Comparison of ENCODE assay signal across 1 cellular context in genomic region chr19:14363203-14364097, GRCh38.
TF ChIP-seq lines count a peak whose summit lies in the region.

No MANE protein-coding gene starts in this region.

TF ChIP-seq in K562, 482 proteins besides CTCF, POLR2A, EP300 and RAD21 (continued from another document and continues in another):
- TF ChIP-seq, protein P1, sequence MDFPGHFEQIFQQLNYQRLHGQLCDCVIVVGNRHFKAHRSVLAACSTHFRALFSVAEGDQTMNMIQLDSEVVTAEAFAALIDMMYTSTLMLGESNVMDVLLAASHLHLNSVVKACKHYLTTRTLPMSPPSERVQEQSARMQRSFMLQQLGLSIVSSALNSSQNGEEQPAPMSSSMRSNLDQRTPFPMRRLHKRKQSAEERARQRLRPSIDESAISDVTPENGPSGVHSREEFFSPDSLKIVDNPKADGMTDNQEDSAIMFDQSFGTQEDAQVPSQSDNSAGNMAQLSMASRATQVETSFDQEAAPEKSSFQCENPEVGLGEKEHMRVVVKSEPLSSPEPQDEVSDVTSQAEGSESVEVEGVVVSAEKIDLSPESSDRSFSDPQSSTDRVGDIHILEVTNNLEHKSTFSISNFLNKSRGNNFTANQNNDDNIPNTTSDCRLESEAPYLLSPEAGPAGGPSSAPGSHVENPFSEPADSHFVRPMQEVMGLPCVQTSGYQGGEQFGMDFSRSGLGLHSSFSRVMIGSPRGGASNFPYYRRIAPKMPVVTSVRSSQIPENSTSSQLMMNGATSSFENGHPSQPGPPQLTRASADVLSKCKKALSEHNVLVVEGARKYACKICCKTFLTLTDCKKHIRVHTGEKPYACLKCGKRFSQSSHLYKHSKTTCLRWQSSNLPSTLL (IDR thresholded peaks at IDR 0.05) = no peak
- no peak for TF ChIP-seq FOXP1 (CRISPR knock-in tag; IDR thresholded peaks at IDR 0.05)
- no peak for TF ChIP-seq HNRNPH1 (optimal IDR thresholded peaks at IDR 0.05; ENCODE audit: low read depth, low read length)
- no peak for TF ChIP-seq ZNF12 (CRISPR knock-in tag; IDR thresholded peaks at IDR 0.05)
- peak; percentile 49; the same call in 1 of the 2 replicates for TF ChIP-seq TCF3 (CRISPR knock-in tag; IDR thresholded peaks at IDR 0.05)
- TF ChIP-seq RBBP5 (IDR thresholded peaks at IDR 0.05; ENCODE audit: borderline replicate concordance, insufficient read depth, low read length, poor library complexity, severe bottlenecking) = peak; percentile 25
- no peak for TF ChIP-seq DMBX1 (CRISPR knock-in tag; IDR thresholded peaks at IDR 0.05; ENCODE audit: borderline replicate concordance)
- TF ChIP-seq SMARCA5 (IDR thresholded peaks at IDR 0.05) = no peak
- no peak for TF ChIP-seq TGIF2 (CRISPR knock-in tag; IDR thresholded peaks at IDR 0.05)
- TF ChIP-seq EWSR1 (IDR thresholded peaks at IDR 0.05; ENCODE audit: borderline replicate concordance, low read depth, partially characterized antibody) = no peak
- TF ChIP-seq ZNF586 (CRISPR knock-in tag; conservative IDR thresholded peaks at IDR 0.05) = no peak
- no peak for TF ChIP-seq ATF4 (CRISPR knock-in tag; IDR thresholded peaks at IDR 0.05)
- TF ChIP-seq POLR2AphosphoS5 (IDR thresholded peaks at IDR 0.05; ENCODE audit: control insufficient read depth, insufficient read depth, low read depth, low read length) = peak; percentile 57; the same call in 1 of the 2 replicates
- TF ChIP-seq ATF7 (IDR thresholded peaks at IDR 0.05) = 0 out of 2 replicates have a peak, but pooled peaks have one; percentile 32
- TF ChIP-seq SRSF9 (IDR thresholded peaks at IDR 0.05; ENCODE audit: borderline replicate concordance, low read depth, low read length) = no peak
- TF ChIP-seq ZNF561 (CRISPR knock-in tag; conservative IDR thresholded peaks at IDR 0.05) = no peak
- TF ChIP-seq MNT (conservative IDR thresholded peaks at IDR 0.05) = peak in 1 of 2 experiments; percentile 75; a peak in 2 of 4 replicates
- no peak for TF ChIP-seq U2AF1 (optimal IDR thresholded peaks at IDR 0.05; ENCODE audit: low read depth, low read length)
- peak; percentile 79 for TF ChIP-seq SMARCE1 (IDR thresholded peaks at IDR 0.05)
- no peak for TF ChIP-seq CREB5 (CRISPR knock-in tag; IDR thresholded peaks at IDR 0.05)
- no peak for TF ChIP-seq KLF10 (CRISPR knock-in tag; IDR thresholded peaks at IDR 0.05)
- no peak for TF ChIP-seq ELF4 (CRISPR knock-in tag; IDR thresholded peaks at IDR 0.05)
- TF ChIP-seq ZBTB7A (IDR thresholded peaks at IDR 0.05; ENCODE audit: borderline replicate concordance, control insufficient read depth, low read depth, low read length) = peak; percentile 71
- TF ChIP-seq, protein P2, sequence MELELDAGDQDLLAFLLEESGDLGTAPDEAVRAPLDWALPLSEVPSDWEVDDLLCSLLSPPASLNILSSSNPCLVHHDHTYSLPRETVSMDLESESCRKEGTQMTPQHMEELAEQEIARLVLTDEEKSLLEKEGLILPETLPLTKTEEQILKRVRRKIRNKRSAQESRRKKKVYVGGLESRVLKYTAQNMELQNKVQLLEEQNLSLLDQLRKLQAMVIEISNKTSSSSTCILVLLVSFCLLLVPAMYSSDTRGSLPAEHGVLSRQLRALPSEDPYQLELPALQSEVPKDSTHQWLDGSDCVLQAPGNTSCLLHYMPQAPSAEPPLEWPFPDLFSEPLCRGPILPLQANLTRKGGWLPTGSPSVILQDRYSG (tag; conservative IDR thresholded peaks at IDR 0.05; ENCODE audit: low read depth) = no peak
- TF ChIP-seq, protein P3, sequence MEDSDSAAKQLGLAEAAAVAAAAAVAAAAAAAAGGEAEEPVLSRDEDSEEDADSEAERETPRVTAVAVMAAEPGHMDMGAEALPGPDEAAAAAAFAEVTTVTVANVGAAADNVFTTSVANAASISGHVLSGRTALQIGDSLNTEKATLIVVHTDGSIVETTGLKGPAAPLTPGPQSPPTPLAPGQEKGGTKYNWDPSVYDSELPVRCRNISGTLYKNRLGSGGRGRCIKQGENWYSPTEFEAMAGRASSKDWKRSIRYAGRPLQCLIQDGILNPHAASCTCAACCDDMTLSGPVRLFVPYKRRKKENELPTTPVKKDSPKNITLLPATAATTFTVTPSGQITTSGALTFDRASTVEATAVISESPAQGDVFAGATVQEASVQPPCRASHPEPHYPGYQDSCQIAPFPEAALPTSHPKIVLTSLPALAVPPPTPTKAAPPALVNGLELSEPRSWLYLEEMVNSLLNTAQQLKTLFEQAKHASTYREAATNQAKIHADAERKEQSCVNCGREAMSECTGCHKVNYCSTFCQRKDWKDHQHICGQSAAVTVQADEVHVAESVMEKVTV (CRISPR knock-in tag; IDR thresholded peaks at IDR 0.05) = no peak
- TF ChIP-seq ZNF609 (CRISPR knock-in tag; IDR thresholded peaks at IDR 0.05; ENCODE audit: borderline replicate concordance) = no peak
- TF ChIP-seq, protein P4, sequence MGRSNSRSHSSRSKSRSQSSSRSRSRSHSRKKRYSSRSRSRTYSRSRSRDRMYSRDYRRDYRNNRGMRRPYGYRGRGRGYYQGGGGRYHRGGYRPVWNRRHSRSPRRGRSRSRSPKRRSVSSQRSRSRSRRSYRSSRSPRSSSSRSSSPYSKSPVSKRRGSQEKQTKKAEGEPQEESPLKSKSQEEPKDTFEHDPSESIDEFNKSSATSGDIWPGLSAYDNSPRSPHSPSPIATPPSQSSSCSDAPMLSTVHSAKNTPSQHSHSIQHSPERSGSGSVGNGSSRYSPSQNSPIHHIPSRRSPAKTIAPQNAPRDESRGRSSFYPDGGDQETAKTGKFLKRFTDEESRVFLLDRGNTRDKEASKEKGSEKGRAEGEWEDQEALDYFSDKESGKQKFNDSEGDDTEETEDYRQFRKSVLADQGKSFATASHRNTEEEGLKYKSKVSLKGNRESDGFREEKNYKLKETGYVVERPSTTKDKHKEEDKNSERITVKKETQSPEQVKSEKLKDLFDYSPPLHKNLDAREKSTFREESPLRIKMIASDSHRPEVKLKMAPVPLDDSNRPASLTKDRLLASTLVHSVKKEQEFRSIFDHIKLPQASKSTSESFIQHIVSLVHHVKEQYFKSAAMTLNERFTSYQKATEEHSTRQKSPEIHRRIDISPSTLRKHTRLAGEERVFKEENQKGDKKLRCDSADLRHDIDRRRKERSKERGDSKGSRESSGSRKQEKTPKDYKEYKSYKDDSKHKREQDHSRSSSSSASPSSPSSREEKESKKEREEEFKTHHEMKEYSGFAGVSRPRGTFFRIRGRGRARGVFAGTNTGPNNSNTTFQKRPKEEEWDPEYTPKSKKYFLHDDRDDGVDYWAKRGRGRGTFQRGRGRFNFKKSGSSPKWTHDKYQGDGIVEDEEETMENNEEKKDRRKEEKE (IDR thresholded peaks at IDR 0.05; ENCODE audit: borderline replicate concordance in 1 of 2, control insufficient read depth in 1 of 2, low read depth in 2 of 2, low read length in 1 of 2) = no peak
- TF ChIP-seq MBD2 (IDR thresholded peaks at IDR 0.05; ENCODE audit: borderline replicate concordance, low read depth) = peak; percentile 45; the same call in 1 of the 2 replicates
- TF ChIP-seq ZNF146 (CRISPR knock-in tag; IDR thresholded peaks at IDR 0.05; ENCODE audit: unreplicated experiment) = no peak
- no peak for TF ChIP-seq PTRF (tag; IDR thresholded peaks at IDR 0.05)
- no peak for TF ChIP-seq ZFP30 (CRISPR knock-in tag; IDR thresholded peaks at IDR 0.05; ENCODE audit: borderline replicate concordance)
- TF ChIP-seq RHOXF2B (CRISPR knock-in tag; conservative IDR thresholded peaks at IDR 0.05) = no peak
- no peak for TF ChIP-seq FUS (optimal IDR thresholded peaks at IDR 0.05; ENCODE audit: low read depth, low read length)
- TF ChIP-seq ELK1 (CRISPR knock-in tag; IDR thresholded peaks at IDR 0.05) = no peak
- no peak for TF ChIP-seq NUFIP1 (IDR thresholded peaks at IDR 0.05; ENCODE audit: partially characterized antibody)
- no peak for TF ChIP-seq NFXL1 (CRISPR knock-in tag; IDR thresholded peaks at IDR 0.05)
- no peak for TF ChIP-seq IFI16 (CRISPR knock-in tag; IDR thresholded peaks at IDR 0.05)
- TF ChIP-seq HNRNPL (IDR thresholded peaks at IDR 0.05; ENCODE audit: low read depth, low read length) = no peak
- no peak for TF ChIP-seq ZNF830 (CRISPR knock-in tag; IDR thresholded peaks at IDR 0.05)
- TF ChIP-seq KDM1A (IDR thresholded peaks at IDR 0.05) = peak; percentile 76 to 78
- no peak for TF ChIP-seq RBM17 (IDR thresholded peaks at IDR 0.05; ENCODE audit: borderline replicate concordance, low read depth, low read length)
- TF ChIP-seq ADNP (tag; IDR thresholded peaks at IDR 0.05) = no peak
- no peak for TF ChIP-seq MAFK (IDR thresholded peaks at IDR 0.05; ENCODE audit: low read length)
- TF ChIP-seq KDM4B (IDR thresholded peaks at IDR 0.05; ENCODE audit: borderline replicate concordance in 2 of 2, low read depth in 1 of 2) = no peak
- TF ChIP-seq NCOA4 (IDR thresholded peaks at IDR 0.05; ENCODE audit: partially characterized antibody) = no peak
- TF ChIP-seq SMAD3 (CRISPR knock-in tag; conservative IDR thresholded peaks at IDR 0.05) = no peak; the same call in 1 of the 2 replicates
